Comparison of ENCODE assay signal across 8 cellular contexts in genomic region chr16:75420987-75421819, GRCh38. TPM values are rescaled to one million over a fixed set of nuclear protein-coding genes. Genes with fewer than 3 reads are reported as not detected.
A peak's percentile ranks its signal among the peaks of the same experiment; 100 is the strongest.
DNase-seq lines count a peak whose midpoint lies in the region; ATAC-seq and TF ChIP-seq lines count a peak whose summit lies in the region.

No MANE protein-coding gene starts in this region.

- no peak for TF ChIP-seq POLR2A in lower leg skin (IDR thresholded peaks at IDR 0.05)
- TF ChIP-seq POLR2A in stomach (IDR thresholded peaks at IDR 0.05): no peak

- ATAC-seq in GM18502 (IDR thresholded peaks at IDR 0.05; ENCODE audit: poor library complexity, unreplicated experiment): peak; percentile 77
- ATAC-seq in HG02759 (IDR thresholded peaks at IDR 0.05; ENCODE audit: unreplicated experiment): peak; percentile 93
- ATAC-seq in HG02970 (IDR thresholded peaks at IDR 0.05; ENCODE audit: low FRiP score, unreplicated experiment): no peak

- 27 to 28% methylated on average over 8 of the region's 8 CpGs for WGBS in lower leg skin, 2 donors
- WGBS in stomach, 5 donors: 24 to 32% (median 29%) methylated on average over 8 of the region's 8 CpGs

- H3K4me1 ChIP-seq in OCI-LY7 (ENCODE audit: insufficient read depth, low read length, poor library complexity, severe bottlenecking): peaks cover 39% of the 10 kb centered on the region
- peaks cover 6 to 29% (median 15%) of the 10 kb centered on the region in 4 donors for H3K4me1 ChIP-seq in stomach

- H3K4me2 ChIP-seq in OCI-LY7 (ENCODE audit: low read length): peak overlapping the region; percentile 32; the same call in 1 of the 2 replicates

- H4K20me1 ChIP-seq in OCI-LY7 (ENCODE audit: insufficient read depth, low read length): 0 out of 2 replicates have a peak, but pooled peaks cover 5% of the 10 kb centered on the region

- intact Hi-C loops in OCI-LY7 (cut with micrococcal nuclease; ENCODE audit: unreplicated experiment): no loop called here
- intact Hi-C loops in lower leg skin (cut with DNase I; ENCODE audit: low total_unique reads): no loop called here
- intact Hi-C loops in stomach (cut with DNase I; ENCODE audit: low total_unique reads): no loop called here

- CTCF ChIA-PET in OCI-LY7 (lab: Charles Lee; ENCODE audit: unreplicated experiment): no interaction called here

- no peak for TF ChIP-seq EP300 in stomach (IDR thresholded peaks at IDR 0.05)

- H2AFZ ChIP-seq in OCI-LY7 (ENCODE audit: low read length): no peak overlapping the region

- no TSS peak for BruUV-seq in OCI-LY7 (replicated peaks; lab: Mats Ljungman, UMichigan)

- no peaks in the 10 kb centered on the region for H3K27me3 ChIP-seq in stomach

- POLR2A ChIA-PET in OCI-LY7 (lab: Charles Lee): interaction anchor here (0.6 to 1.1 kb wide), 6 partner anchors 9 to 726 kb away, joined by 3 to 6 read pairs (median 4); no protein-coding TSS in a partner anchor

- peaks cover 75% of the 10 kb centered on the region for H3K79me2 ChIP-seq in OCI-LY7 (ENCODE audit: insufficient read depth, low read depth, low read length)

- no peak for TF ChIP-seq CTCF in OCI-LY7 (conservative IDR thresholded peaks at IDR 0.05; ENCODE audit: low read length)
- no peak for TF ChIP-seq CTCF in choroid plexus epithelial cell (conservative IDR thresholded peaks at IDR 0.05; ENCODE audit: low read depth, low read length)
- TF ChIP-seq CTCF in lower leg skin (IDR thresholded peaks at IDR 0.05): no peak
- TF ChIP-seq CTCF in stomach (IDR thresholded peaks at IDR 0.05): no peak

- H3K9me3 ChIP-seq in OCI-LY7 (ENCODE audit: low read length) (no peaks in the 10 kb centered on the region), stomach (no peaks in the 10 kb centered on the region)

- no peak overlapping the region for H3K4me3 ChIP-seq in OCI-LY7 (ENCODE audit: low read depth, low read length, poor library complexity, severe bottlenecking)
- peak overlapping the region; percentile 35 for H3K4me3 ChIP-seq in choroid plexus epithelial cell (ENCODE audit: low read depth, low read length)
- no peak overlapping the region for H3K4me3 ChIP-seq in lower leg skin (ENCODE audit: low read depth, poor library complexity, severe bottlenecking)
- no peak overlapping the region for H3K4me3 ChIP-seq in stomach

- H3K9me2 ChIP-seq in OCI-LY7 (ENCODE audit: insufficient read depth, low read length): no peaks in the 10 kb centered on the region

- H3K27ac ChIP-seq in OCI-LY7 (ENCODE audit: low read depth, low read length, poor library complexity, severe bottlenecking) (no peak overlapping the region), stomach (peak overlapping the region in 3 of 5 donors; percentile 8 to 57 (median 36))

- no peak for DNase-seq in OCI-LY7 (ENCODE audit: low spot score)
- DNase-seq in choroid plexus epithelial cell (ENCODE audit: low read depth): peak; percentile 81
- DNase-seq in lower leg skin (ENCODE audit: low spot score in 2 of 2): peak; percentile 49 to 93
- peak; percentile 70 for DNase-seq in stomach
- no peak for DNase-seq in cortex of kidney (lab: John Stamatoyannopoulos, UW)

- H3K36me3 ChIP-seq in OCI-LY7 (ENCODE audit: insufficient read depth, low read length) (no peaks in the 10 kb centered on the region), stomach (no peaks in the 10 kb centered on the region)

RNA-seq across cellular contexts. Expression of gene CFDP1, which starts 12.1 kb away (rescaled TPM):
- total RNA-seq in OCI-LY7 (2014; rRNA removed; shearing (Covaris generic)): 30.0 and 55.1 TPM in 2 replicates
- total RNA-seq in OCI-LY7 (2022) (55.4 and 57.6 TPM in 2 replicates), lower leg skin (10 to 100 TPM; 43.1 to 52.3 (median 49.5) TPM), stomach (100 to 1,000 TPM in 1 of 5 donors, 10 to 100 TPM in 3, not detected in 1; 25.8 to 104 (median 63.9) TPM)
- 100 to 1,000 TPM in 1 of 3 donors, 10 to 100 TPM in 2; 49.4 to 126 (median 60.7) TPM for polyA plus RNA-seq in stomach

RNA-seq across cellular contexts. Expression of gene TMEM170A, which starts 43.3 kb away (rescaled TPM):
- total RNA-seq in OCI-LY7 (2014; rRNA removed; shearing (Covaris generic)): 25.7 and 29.0 TPM in 2 replicates
- 27.3 and 29.4 TPM in 2 replicates for total RNA-seq in OCI-LY7 (2022)
- total RNA-seq in lower leg skin: 10 to 100 TPM; 13.6 to 15.7 (median 15.0) TPM
- 100 to 1,000 TPM in 1 of 5 donors, 10 to 100 TPM in 3, 1 to 10 TPM in 1; 7.6 to 134 (median 12.0) TPM for total RNA-seq in stomach
- 1 to 10 TPM; 3.6 to 4.1 (median 3.7) TPM for polyA plus RNA-seq in stomach

Comparison
In these comparisons a context has a peak if more than half of its experiments do, and no peak if none do; other contexts are left out.
1. DNase-seq: peak in choroid plexus epithelial cell (single experiment), lower leg skin (2 of 2) and stomach (single experiment); none in OCI-LY7 (single experiment) and cortex of kidney (single experiment).